Comparison of ENCODE assay signal across 1 cellular context in the genomic region with DNA sequence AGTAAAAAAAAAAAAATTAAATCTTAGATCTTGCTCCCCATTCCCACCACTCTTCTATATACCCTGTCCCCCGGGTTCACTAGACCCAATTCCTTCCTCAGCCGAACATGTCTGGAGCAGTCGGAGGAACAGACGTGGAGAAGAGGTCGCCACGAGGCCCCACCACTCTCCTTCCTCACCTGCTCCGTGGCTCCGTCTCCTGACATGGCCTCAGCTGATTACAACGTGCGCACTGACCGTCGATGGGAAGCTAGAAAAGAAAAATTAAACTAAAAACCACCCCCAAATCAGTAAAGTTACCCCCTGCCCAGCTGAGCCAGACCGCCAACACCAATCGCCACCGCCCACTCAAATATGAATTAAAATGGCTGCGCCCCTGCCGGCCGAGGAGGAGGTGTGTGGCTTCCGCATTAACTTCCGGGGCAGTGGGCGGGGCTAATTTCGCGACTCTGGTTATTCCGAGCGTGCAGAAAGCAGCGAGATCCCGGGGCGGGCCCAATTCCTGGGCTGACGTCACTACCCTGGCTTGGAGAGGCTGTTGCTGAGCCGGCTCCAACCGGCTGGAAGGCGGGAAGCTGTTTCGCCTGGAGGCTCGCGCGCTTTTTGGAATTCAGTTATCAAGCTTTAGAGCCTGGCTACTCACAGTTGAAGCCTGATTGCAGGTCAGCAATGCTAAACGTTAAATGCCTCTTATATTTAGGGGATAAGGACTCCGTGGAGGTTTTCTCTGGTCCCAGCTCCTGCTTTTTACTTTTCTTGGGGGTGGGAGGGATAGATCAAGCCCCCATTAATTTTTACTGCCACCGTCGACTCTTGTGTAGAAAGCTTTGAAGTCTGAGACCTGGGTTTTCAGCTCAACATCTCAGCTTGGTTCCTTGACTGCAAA.
TF ChIP-seq lines count a peak whose summit lies in the region.

TSS of gene CSTF3 (minus strand) at position 361 of the 886 bp plus-strand sequence. CDS start at position 206, 155 bp downstream.

TF ChIP-seq in K562, 482 proteins besides CTCF, POLR2A, EP300 and RAD21 (continued from another document and continues in another):
- TF ChIP-seq, protein P1, sequence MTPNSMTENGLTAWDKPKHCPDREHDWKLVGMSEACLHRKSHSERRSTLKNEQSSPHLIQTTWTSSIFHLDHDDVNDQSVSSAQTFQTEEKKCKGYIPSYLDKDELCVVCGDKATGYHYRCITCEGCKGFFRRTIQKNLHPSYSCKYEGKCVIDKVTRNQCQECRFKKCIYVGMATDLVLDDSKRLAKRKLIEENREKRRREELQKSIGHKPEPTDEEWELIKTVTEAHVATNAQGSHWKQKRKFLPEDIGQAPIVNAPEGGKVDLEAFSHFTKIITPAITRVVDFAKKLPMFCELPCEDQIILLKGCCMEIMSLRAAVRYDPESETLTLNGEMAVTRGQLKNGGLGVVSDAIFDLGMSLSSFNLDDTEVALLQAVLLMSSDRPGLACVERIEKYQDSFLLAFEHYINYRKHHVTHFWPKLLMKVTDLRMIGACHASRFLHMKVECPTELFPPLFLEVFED (CRISPR knock-in tag; conservative IDR thresholded peaks at IDR 0.05), result no peak
- TF ChIP-seq FOXK1 (CRISPR knock-in tag; IDR thresholded peaks at IDR 0.05; ENCODE audit: borderline replicate concordance), result peak; percentile 91; the same call in 1 of the 2 replicates
- TF ChIP-seq C11orf30 (IDR thresholded peaks at IDR 0.05; ENCODE audit: low read depth), result peak; percentile 30; the same call in 1 of the 2 replicates
- TF ChIP-seq, protein P2, sequence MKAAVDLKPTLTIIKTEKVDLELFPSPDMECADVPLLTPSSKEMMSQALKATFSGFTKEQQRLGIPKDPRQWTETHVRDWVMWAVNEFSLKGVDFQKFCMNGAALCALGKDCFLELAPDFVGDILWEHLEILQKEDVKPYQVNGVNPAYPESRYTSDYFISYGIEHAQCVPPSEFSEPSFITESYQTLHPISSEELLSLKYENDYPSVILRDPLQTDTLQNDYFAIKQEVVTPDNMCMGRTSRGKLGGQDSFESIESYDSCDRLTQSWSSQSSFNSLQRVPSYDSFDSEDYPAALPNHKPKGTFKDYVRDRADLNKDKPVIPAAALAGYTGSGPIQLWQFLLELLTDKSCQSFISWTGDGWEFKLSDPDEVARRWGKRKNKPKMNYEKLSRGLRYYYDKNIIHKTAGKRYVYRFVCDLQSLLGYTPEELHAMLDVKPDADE (conservative IDR thresholded peaks at IDR 0.05; ENCODE audit: control insufficient read depth, low read depth, low read length), result peak; percentile 77
- no peak for TF ChIP-seq MCM3 (IDR thresholded peaks at IDR 0.05)
- no peak for TF ChIP-seq SIRT6 (IDR thresholded peaks at IDR 0.05; ENCODE audit: low read depth, low read length)
- TF ChIP-seq HDGF (IDR thresholded peaks at IDR 0.05), result no peak
- no peak for TF ChIP-seq HMGN3 (IDR thresholded peaks at IDR 0.05; ENCODE audit: borderline replicate concordance, extremely low read depth, insufficient read length, low read depth, low read length)
- TF ChIP-seq RBM14 (IDR thresholded peaks at IDR 0.05; ENCODE audit: borderline replicate concordance, insufficient read depth, low read depth, low read length), result no peak
- TF ChIP-seq RNF2 (IDR thresholded peaks at IDR 0.05), result peak; percentile 94
- TF ChIP-seq ZBTB7A (IDR thresholded peaks at IDR 0.05; ENCODE audit: borderline replicate concordance, control insufficient read depth, low read depth, low read length), result no peak
- no peak for TF ChIP-seq HNRNPH1 (optimal IDR thresholded peaks at IDR 0.05; ENCODE audit: low read depth, low read length)
- TF ChIP-seq SMAD2 (IDR thresholded peaks at IDR 0.05; ENCODE audit: low read depth, low read length), result no peak
- TF ChIP-seq TBL1XR1 (IDR thresholded peaks at IDR 0.05; ENCODE audit: low read length in 2 of 2), result peak in 1 of 2 experiments; percentile 66; a peak in 1 of 4 replicates
- TF ChIP-seq ZNF146 (CRISPR knock-in tag; IDR thresholded peaks at IDR 0.05; ENCODE audit: unreplicated experiment), result no peak
- TF ChIP-seq CREM (IDR thresholded peaks at IDR 0.05; ENCODE audit: low read depth), result peak; percentile 93
- TF ChIP-seq ESRRB (CRISPR knock-in tag; IDR thresholded peaks at IDR 0.05; ENCODE audit: borderline replicate concordance), result no peak
- TF ChIP-seq, protein P3, sequence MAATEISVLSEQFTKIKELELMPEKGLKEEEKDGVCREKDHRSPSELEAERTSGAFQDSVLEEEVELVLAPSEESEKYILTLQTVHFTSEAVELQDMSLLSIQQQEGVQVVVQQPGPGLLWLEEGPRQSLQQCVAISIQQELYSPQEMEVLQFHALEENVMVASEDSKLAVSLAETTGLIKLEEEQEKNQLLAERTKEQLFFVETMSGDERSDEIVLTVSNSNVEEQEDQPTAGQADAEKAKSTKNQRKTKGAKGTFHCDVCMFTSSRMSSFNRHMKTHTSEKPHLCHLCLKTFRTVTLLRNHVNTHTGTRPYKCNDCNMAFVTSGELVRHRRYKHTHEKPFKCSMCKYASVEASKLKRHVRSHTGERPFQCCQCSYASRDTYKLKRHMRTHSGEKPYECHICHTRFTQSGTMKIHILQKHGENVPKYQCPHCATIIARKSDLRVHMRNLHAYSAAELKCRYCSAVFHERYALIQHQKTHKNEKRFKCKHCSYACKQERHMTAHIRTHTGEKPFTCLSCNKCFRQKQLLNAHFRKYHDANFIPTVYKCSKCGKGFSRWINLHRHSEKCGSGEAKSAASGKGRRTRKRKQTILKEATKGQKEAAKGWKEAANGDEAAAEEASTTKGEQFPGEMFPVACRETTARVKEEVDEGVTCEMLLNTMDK (IDR thresholded peaks at IDR 0.05; ENCODE audit: borderline replicate concordance, insufficient read depth, low read depth, low read length, poor library complexity, severe bottlenecking), result peak; percentile 60
- peak; percentile 95 for TF ChIP-seq TBP (optimal IDR thresholded peaks at IDR 0.05; ENCODE audit: low read depth, low read length)
- TF ChIP-seq, protein P4, sequence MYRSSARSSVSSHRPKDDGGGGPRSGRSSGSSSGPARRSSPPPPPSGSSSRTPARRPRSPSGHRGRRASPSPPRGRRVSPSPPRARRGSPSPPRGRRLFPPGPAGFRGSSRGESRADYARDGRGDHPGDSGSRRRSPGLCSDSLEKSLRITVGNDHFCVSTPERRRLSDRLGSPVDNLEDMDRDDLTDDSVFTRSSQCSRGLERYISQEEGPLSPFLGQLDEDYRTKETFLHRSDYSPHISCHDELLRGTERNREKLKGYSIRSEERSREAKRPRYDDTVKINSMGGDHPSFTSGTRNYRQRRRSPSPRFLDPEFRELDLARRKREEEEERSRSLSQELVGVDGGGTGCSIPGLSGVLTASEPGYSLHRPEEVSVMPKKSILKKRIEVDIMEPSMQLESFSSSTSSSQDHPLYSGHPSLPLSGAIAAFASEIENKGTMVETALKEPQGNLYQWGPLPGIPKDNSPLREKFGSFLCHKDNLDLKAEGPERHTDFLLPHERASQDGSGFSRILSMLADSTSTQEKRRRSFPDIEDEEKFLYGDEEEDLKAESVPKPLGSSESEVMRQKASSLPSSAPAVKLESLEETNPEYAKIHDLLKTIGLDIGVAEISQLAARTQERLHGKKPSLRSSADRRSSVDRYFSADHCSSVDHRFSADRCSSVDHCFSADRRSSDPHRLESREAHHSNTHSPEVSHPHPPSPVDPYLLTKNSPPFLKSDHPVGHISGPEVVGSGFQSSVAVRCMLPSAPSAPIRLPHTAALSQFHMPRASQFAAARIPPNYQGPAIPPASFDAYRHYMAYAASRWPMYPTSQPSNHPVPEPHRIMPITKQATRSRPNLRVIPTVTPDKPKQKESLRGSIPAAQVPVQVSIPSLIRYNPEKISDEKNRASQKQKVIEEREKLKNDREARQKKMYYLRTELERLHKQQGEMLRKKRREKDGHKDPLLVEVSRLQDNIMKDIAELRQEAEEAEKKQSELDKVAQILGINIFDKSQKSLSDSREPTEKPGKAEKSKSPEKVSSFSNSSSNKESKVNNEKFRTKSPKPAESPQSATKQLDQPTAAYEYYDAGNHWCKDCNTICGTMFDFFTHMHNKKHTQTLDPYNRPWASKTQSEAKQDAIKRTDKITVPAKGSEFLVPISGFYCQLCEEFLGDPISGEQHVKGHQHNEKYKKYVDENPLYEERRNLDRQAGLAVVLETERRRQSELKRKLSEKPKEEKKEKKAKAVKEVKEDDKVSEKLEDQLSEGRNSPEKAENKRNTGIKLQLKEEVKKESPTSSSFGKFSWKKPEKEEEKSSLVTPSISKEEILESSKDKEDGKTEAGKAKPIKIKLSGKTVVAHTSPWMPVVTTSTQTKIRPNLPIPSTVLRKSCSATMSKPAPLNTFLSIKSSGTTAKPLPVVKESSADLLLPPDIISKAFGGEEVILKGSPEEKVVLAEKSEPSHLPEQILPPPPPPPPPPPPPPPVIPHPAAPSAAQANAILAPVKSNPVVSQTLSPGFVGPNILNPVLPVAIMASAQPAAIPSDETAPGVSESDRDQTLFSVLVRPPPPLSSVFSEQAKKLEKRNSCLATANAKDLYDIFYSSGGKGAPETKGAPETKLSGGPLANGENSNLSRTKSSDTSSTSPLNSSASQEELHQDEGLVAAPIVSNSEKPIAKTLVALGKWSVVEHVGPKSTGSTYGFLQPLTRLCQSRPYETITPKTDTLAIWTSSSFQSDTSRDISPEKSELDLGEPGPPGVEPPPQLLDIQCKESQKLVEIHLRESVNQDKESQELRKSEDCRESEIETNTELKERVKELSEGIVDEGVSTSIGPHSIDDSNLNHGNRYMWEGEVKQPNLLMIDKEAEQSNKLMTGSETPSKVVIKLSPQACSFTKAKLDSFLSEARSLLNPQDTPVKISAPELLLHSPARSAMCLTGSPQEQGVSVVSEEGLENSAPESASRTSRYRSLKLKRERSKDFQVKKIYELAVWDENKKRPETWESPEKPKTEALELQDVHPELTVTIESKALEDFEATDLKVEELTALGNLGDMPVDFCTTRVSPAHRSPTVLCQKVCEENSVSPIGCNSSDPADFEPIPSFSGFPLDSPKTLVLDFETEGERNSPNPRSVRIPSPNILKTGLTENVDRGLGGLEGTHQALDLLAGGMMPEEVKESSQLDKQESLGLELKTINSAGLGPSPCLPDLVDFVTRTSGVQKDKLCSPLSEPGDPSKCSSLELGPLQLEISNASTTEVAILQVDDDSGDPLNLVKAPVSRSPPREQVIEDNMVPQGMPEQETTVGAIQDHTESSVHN (IDR thresholded peaks at IDR 0.05; ENCODE audit: borderline replicate concordance in 1 of 2, low read depth in 1 of 2), result peak in 1 of 2 experiments; percentile 59; a peak in 1 of 4 replicates
- TF ChIP-seq MAFK (IDR thresholded peaks at IDR 0.05; ENCODE audit: low read length), result peak; percentile 3; the same call in 1 of the 2 replicates
- TF ChIP-seq, protein P5, sequence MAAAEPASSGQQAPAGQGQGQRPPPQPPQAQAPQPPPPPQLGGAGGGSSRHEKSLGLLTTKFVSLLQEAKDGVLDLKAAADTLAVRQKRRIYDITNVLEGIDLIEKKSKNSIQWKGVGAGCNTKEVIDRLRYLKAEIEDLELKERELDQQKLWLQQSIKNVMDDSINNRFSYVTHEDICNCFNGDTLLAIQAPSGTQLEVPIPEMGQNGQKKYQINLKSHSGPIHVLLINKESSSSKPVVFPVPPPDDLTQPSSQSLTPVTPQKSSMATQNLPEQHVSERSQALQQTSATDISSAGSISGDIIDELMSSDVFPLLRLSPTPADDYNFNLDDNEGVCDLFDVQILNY (CRISPR knock-in tag; IDR thresholded peaks at IDR 0.05), result peak; percentile 98
- TF ChIP-seq ZNF696 (CRISPR knock-in tag; conservative IDR thresholded peaks at IDR 0.05), result no peak
- TF ChIP-seq CBX1 (IDR thresholded peaks at IDR 0.05; ENCODE audit: low read depth), result peak; percentile 58; the same call in 1 of the 2 replicates
- TF ChIP-seq U2AF1 (optimal IDR thresholded peaks at IDR 0.05; ENCODE audit: low read depth, low read length), result no peak
- TF ChIP-seq STAG1 (CRISPR knock-in tag; IDR thresholded peaks at IDR 0.05; ENCODE audit: borderline replicate concordance), result peak; percentile 15; the same call in 1 of the 2 replicates
- TF ChIP-seq ZKSCAN8 (CRISPR knock-in tag; IDR thresholded peaks at IDR 0.05), result peak; percentile 78
- peak; percentile 55 to 77; a peak in 2 of 4 replicates for TF ChIP-seq FOXK2 (conservative IDR thresholded peaks at IDR 0.05 in 1 of 2, IDR thresholded peaks at IDR 0.05 in 1 of 2; ENCODE audit: low read depth in 2 of 2)
- no peak for TF ChIP-seq RHOXF2B (CRISPR knock-in tag; conservative IDR thresholded peaks at IDR 0.05)
- TF ChIP-seq IRF9 (tag; IDR thresholded peaks at IDR 0.05), result peak; percentile 55; the same call in 1 of the 2 replicates
- peak; percentile 82; the same call in 1 of the 2 replicates for TF ChIP-seq HMGXB4 (CRISPR knock-in tag; IDR thresholded peaks at IDR 0.05)
- no peak for TF ChIP-seq CEBPZ (IDR thresholded peaks at IDR 0.05; ENCODE audit: borderline replicate concordance, low read depth, low read length)
